ENCODE assay signal across 1 cellular context in genomic region chr6:107264357-107264831, GRCh38.
TF ChIP-seq lines count a peak whose summit lies in the region.

No MANE protein-coding gene starts in this region.

TF ChIP-seq in HEK293, 187 proteins besides CTCF, POLR2A, EP300 and RAD21 (continued from another document and continues in another):
- TF ChIP-seq ZNF501 (tag by site-specific recombination; IDR thresholded peaks at IDR 0.05) (no peak), ZNF280C (tag by site-specific recombination; IDR thresholded peaks at IDR 0.05) (no peak), ZNF518A (tag by site-specific recombination; conservative IDR thresholded peaks at IDR 0.05; ENCODE audit: low read depth) (peak; percentile 36; the same call in 1 of the 2 replicates), ZNF169 (tag by site-specific recombination; IDR thresholded peaks at IDR 0.05) (no peak), ZNF549 (tag by site-specific recombination; IDR thresholded peaks at IDR 0.05) (no peak), EGR2 (tag by site-specific recombination; IDR thresholded peaks at IDR 0.05; ENCODE audit: low read depth) (no peak), IKZF3 (tag by site-specific recombination; IDR thresholded peaks at IDR 0.05) (0 out of 2 replicates have a peak, but pooled peaks have one; percentile 21), HIC1 (tag by site-specific recombination; IDR thresholded peaks at IDR 0.05) (no peak), KLF1 (tag by site-specific recombination; IDR thresholded peaks at IDR 0.05) (no peak), ZNF19 (tag by site-specific recombination; IDR thresholded peaks at IDR 0.05; ENCODE audit: low read depth) (no peak), ZNF354C (tag by site-specific recombination; IDR thresholded peaks at IDR 0.05; ENCODE audit: borderline replicate concordance, low read depth) (no peak), ZNF514 (tag by site-specific recombination; IDR thresholded peaks at IDR 0.05) (no peak), MZF1 (tag by site-specific recombination; IDR thresholded peaks at IDR 0.05; ENCODE audit: borderline replicate concordance) (no peak), ZNF510 (tag by site-specific recombination; IDR thresholded peaks at IDR 0.05; ENCODE audit: insufficient replicate concordance) (no peak), ZNF157 (tag by site-specific recombination; IDR thresholded peaks at IDR 0.05) (no peak), ATF2 (tag by site-specific recombination; IDR thresholded peaks at IDR 0.05; ENCODE audit: low read depth) (peak; percentile 84), ZNF132 (tag by site-specific recombination; IDR thresholded peaks at IDR 0.05; ENCODE audit: borderline replicate concordance) (no peak), RBAK (tag by site-specific recombination; IDR thresholded peaks at IDR 0.05) (no peak), ZNF707 (tag by site-specific recombination; IDR thresholded peaks at IDR 0.05) (no peak), ZNF423 (tag by site-specific recombination; IDR thresholded peaks at IDR 0.05) (no peak), ZNF692 (tag by site-specific recombination; IDR thresholded peaks at IDR 0.05) (0 out of 2 replicates have a peak, but pooled peaks have one; percentile 25), PRDM6 (tag by site-specific recombination; IDR thresholded peaks at IDR 0.05) (peak; percentile 85), ZNF133 (tag by site-specific recombination; IDR thresholded peaks at IDR 0.05) (no peak), ZSCAN16 (tag by site-specific recombination; IDR thresholded peaks at IDR 0.05) (no peak), ZNF248 (tag by site-specific recombination; IDR thresholded peaks at IDR 0.05) (no peak), ZNF362 (tag by site-specific recombination; IDR thresholded peaks at IDR 0.05) (peak; percentile 69; the same call in 1 of the 2 replicates), ZNF146 (tag by site-specific recombination; IDR thresholded peaks at IDR 0.05) (no peak), ZBTB8A (tag by site-specific recombination; IDR thresholded peaks at IDR 0.05) (no peak), ZNF843 (tag by site-specific recombination; IDR thresholded peaks at IDR 0.05) (peak; percentile 69), ZNF621 (tag by site-specific recombination; IDR thresholded peaks at IDR 0.05) (no peak), ZNF335 (tag by site-specific recombination; conservative IDR thresholded peaks at IDR 0.05) (peak; percentile 54), ZNF112 (tag by site-specific recombination; IDR thresholded peaks at IDR 0.05) (no peak), ZBTB48 (tag by site-specific recombination; IDR thresholded peaks at IDR 0.05) (no peak), YY1 (tag by site-specific recombination; IDR thresholded peaks at IDR 0.05) (no peak), PRDM2 (tag by site-specific recombination; IDR thresholded peaks at IDR 0.05; ENCODE audit: borderline replicate concordance) (no peak)
